Comparison of ENCODE assay signal across 15 cellular contexts in genomic region chr4:15068298-15068697, GRCh38.
"Had no signal": no experiment of that assay in that cellular context is flagged by ENCODE, and none has a peak within 500 bp of the region (broad histone marks: within the 10 kb centered on the region; RNA-seq: fewer than 3 reads in every experiment).

No MANE protein-coding gene starts in this region.

- H3K9me3 ChIP-seq: esophagus squamous epithelium, sigmoid colon had no signal

- H3K4me3 ChIP-seq: esophagus squamous epithelium, sigmoid colon, skin epidermis had no signal

- H3K27me3 ChIP-seq: esophagus squamous epithelium, sigmoid colon had no signal

- ATAC-seq: effector memory CD8-positive, alpha-beta T cell; naive thymus-derived CD4-positive, alpha-beta T cell had no signal

- H3K27ac ChIP-seq: esophagus squamous epithelium, sigmoid colon had no signal

- DNase-seq: cortex of kidney; effector memory CD8-positive, alpha-beta T cell; esophagus squamous epithelium; head of caudate nucleus; hippocampal formation; kidney glomerular epithelial cell; naive thymus-derived CD4-positive, alpha-beta T cell; nephron progenitor cell; posterior cingulate gyrus; sigmoid colon; stimulated activated CD4-positive, alpha-beta T cell treated with anti-CD3 and anti-CD28 coated beads, Interleukin-12 subunit alpha, Interleukin-12 subunit beta, amount 100 ng/mL, for 4 hours; stimulated activated CD4-positive, alpha-beta T cell treated with anti-CD3 and anti-CD28 coated beads, Interleukin-2, amount 100 ng/mL, for 48 hours; stimulated activated naive CD4-positive, alpha-beta T cell treated with Interleukin-2 at 50 U/mL for 16 hours; trophoblast cell had no signal
